In the genomic region with DNA sequence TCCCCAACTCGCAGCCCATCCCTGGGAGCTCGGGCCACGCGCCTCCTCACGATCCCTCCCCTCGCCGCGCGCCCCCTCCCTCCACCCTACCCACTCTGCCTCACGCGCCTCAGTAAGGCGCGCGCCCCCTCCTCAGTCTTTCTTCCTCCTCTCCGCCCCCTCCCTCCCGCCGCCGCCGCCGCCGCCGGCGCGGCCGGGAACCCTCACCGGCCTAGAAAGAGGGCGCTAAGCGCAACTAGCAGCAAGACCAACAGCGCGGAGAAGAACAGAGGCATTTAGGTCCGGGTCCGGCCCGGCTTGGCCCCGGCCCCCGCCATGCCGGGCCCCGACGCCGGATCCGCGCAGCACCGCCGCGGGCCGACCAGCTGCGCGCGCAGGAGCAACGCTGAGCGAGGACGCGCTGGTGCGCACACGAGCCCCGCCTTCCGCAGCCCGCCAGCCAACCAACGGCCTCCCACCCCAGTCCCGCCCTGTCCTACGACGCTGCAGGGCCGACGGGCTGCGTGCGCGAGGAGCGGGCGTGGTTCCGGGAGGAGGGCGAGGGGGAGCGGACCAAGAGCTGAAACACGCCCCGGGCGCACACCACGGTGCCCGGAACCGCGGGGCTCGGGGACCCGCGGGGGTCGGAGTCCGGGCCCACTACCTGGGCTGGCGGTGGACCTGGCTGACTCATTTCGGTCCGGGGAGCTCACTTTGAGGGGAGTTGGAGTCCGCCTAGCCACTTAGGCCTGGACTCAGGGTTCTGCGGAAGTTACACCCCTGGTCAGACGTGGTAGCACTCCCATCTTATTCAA, we compare ENCODE assay signal across 1 cellular context.
A peak's percentile ranks its signal among the peaks of the same experiment; 100 is the strongest.
TF ChIP-seq lines count a peak whose summit lies in the region.

A gene (minus strand): TSS at position 377 of the 794 bp plus-strand sequence. CDS start 102 bp downstream, at position 275.

TF ChIP-seq in K562, 482 proteins besides CTCF, POLR2A, EP300 and RAD21 (continued from another document and continues in another):
- TF ChIP-seq, protein P1, sequence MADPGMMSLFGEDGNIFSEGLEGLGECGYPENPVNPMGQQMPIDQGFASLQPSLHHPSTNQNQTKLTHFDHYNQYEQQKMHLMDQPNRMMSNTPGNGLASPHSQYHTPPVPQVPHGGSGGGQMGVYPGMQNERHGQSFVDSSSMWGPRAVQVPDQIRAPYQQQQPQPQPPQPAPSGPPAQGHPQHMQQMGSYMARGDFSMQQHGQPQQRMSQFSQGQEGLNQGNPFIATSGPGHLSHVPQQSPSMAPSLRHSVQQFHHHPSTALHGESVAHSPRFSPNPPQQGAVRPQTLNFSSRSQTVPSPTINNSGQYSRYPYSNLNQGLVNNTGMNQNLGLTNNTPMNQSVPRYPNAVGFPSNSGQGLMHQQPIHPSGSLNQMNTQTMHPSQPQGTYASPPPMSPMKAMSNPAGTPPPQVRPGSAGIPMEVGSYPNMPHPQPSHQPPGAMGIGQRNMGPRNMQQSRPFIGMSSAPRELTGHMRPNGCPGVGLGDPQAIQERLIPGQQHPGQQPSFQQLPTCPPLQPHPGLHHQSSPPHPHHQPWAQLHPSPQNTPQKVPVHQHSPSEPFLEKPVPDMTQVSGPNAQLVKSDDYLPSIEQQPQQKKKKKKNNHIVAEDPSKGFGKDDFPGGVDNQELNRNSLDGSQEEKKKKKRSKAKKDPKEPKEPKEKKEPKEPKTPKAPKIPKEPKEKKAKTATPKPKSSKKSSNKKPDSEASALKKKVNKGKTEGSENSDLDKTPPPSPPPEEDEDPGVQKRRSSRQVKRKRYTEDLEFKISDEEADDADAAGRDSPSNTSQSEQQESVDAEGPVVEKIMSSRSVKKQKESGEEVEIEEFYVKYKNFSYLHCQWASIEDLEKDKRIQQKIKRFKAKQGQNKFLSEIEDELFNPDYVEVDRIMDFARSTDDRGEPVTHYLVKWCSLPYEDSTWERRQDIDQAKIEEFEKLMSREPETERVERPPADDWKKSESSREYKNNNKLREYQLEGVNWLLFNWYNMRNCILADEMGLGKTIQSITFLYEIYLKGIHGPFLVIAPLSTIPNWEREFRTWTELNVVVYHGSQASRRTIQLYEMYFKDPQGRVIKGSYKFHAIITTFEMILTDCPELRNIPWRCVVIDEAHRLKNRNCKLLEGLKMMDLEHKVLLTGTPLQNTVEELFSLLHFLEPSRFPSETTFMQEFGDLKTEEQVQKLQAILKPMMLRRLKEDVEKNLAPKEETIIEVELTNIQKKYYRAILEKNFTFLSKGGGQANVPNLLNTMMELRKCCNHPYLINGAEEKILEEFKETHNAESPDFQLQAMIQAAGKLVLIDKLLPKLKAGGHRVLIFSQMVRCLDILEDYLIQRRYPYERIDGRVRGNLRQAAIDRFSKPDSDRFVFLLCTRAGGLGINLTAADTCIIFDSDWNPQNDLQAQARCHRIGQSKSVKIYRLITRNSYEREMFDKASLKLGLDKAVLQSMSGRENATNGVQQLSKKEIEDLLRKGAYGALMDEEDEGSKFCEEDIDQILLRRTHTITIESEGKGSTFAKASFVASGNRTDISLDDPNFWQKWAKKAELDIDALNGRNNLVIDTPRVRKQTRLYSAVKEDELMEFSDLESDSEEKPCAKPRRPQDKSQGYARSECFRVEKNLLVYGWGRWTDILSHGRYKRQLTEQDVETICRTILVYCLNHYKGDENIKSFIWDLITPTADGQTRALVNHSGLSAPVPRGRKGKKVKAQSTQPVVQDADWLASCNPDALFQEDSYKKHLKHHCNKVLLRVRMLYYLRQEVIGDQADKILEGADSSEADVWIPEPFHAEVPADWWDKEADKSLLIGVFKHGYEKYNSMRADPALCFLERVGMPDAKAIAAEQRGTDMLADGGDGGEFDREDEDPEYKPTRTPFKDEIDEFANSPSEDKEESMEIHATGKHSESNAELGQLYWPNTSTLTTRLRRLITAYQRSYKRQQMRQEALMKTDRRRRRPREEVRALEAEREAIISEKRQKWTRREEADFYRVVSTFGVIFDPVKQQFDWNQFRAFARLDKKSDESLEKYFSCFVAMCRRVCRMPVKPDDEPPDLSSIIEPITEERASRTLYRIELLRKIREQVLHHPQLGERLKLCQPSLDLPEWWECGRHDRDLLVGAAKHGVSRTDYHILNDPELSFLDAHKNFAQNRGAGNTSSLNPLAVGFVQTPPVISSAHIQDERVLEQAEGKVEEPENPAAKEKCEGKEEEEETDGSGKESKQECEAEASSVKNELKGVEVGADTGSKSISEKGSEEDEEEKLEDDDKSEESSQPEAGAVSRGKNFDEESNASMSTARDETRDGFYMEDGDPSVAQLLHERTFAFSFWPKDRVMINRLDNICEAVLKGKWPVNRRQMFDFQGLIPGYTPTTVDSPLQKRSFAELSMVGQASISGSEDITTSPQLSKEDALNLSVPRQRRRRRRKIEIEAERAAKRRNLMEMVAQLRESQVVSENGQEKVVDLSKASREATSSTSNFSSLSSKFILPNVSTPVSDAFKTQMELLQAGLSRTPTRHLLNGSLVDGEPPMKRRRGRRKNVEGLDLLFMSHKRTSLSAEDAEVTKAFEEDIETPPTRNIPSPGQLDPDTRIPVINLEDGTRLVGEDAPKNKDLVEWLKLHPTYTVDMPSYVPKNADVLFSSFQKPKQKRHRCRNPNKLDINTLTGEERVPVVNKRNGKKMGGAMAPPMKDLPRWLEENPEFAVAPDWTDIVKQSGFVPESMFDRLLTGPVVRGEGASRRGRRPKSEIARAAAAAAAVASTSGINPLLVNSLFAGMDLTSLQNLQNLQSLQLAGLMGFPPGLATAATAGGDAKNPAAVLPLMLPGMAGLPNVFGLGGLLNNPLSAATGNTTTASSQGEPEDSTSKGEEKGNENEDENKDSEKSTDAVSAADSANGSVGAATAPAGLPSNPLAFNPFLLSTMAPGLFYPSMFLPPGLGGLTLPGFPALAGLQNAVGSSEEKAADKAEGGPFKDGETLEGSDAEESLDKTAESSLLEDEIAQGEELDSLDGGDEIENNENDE (IDR thresholded peaks at IDR 0.05; ENCODE audit: low read depth, low read length), result no peak
- TF ChIP-seq, protein P2, sequence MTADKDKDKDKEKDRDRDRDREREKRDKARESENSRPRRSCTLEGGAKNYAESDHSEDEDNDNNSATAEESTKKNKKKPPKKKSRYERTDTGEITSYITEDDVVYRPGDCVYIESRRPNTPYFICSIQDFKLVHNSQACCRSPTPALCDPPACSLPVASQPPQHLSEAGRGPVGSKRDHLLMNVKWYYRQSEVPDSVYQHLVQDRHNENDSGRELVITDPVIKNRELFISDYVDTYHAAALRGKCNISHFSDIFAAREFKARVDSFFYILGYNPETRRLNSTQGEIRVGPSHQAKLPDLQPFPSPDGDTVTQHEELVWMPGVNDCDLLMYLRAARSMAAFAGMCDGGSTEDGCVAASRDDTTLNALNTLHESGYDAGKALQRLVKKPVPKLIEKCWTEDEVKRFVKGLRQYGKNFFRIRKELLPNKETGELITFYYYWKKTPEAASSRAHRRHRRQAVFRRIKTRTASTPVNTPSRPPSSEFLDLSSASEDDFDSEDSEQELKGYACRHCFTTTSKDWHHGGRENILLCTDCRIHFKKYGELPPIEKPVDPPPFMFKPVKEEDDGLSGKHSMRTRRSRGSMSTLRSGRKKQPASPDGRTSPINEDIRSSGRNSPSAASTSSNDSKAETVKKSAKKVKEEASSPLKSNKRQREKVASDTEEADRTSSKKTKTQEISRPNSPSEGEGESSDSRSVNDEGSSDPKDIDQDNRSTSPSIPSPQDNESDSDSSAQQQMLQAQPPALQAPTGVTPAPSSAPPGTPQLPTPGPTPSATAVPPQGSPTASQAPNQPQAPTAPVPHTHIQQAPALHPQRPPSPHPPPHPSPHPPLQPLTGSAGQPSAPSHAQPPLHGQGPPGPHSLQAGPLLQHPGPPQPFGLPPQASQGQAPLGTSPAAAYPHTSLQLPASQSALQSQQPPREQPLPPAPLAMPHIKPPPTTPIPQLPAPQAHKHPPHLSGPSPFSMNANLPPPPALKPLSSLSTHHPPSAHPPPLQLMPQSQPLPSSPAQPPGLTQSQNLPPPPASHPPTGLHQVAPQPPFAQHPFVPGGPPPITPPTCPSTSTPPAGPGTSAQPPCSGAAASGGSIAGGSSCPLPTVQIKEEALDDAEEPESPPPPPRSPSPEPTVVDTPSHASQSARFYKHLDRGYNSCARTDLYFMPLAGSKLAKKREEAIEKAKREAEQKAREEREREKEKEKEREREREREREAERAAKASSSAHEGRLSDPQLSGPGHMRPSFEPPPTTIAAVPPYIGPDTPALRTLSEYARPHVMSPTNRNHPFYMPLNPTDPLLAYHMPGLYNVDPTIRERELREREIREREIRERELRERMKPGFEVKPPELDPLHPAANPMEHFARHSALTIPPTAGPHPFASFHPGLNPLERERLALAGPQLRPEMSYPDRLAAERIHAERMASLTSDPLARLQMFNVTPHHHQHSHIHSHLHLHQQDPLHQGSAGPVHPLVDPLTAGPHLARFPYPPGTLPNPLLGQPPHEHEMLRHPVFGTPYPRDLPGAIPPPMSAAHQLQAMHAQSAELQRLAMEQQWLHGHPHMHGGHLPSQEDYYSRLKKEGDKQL (CRISPR knock-in tag; IDR thresholded peaks at IDR 0.05; ENCODE audit: borderline replicate concordance), result no peak
- TF ChIP-seq ZNF717 (CRISPR knock-in tag; IDR thresholded peaks at IDR 0.05) (no peak), SREBF2 (CRISPR knock-in tag; IDR thresholded peaks at IDR 0.05) (no peak), GATAD2A (IDR thresholded peaks at IDR 0.05) (peak; percentile 45; the same call in 1 of the 2 replicates), ZNF780A (CRISPR knock-in tag; IDR thresholded peaks at IDR 0.05) (no peak), POLR2G (IDR thresholded peaks at IDR 0.05; ENCODE audit: low read depth, low read length) (peak; percentile 94), NFE2 (IDR thresholded peaks at IDR 0.05; ENCODE audit: low read depth) (peak; percentile 20; the same call in 1 of the 2 replicates)
- TF ChIP-seq, protein P3, sequence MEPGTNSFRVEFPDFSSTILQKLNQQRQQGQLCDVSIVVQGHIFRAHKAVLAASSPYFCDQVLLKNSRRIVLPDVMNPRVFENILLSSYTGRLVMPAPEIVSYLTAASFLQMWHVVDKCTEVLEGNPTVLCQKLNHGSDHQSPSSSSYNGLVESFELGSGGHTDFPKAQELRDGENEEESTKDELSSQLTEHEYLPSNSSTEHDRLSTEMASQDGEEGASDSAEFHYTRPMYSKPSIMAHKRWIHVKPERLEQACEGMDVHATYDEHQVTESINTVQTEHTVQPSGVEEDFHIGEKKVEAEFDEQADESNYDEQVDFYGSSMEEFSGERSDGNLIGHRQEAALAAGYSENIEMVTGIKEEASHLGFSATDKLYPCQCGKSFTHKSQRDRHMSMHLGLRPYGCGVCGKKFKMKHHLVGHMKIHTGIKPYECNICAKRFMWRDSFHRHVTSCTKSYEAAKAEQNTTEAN (CRISPR knock-in tag; IDR thresholded peaks at IDR 0.05), result no peak
- TF ChIP-seq, protein P4, sequence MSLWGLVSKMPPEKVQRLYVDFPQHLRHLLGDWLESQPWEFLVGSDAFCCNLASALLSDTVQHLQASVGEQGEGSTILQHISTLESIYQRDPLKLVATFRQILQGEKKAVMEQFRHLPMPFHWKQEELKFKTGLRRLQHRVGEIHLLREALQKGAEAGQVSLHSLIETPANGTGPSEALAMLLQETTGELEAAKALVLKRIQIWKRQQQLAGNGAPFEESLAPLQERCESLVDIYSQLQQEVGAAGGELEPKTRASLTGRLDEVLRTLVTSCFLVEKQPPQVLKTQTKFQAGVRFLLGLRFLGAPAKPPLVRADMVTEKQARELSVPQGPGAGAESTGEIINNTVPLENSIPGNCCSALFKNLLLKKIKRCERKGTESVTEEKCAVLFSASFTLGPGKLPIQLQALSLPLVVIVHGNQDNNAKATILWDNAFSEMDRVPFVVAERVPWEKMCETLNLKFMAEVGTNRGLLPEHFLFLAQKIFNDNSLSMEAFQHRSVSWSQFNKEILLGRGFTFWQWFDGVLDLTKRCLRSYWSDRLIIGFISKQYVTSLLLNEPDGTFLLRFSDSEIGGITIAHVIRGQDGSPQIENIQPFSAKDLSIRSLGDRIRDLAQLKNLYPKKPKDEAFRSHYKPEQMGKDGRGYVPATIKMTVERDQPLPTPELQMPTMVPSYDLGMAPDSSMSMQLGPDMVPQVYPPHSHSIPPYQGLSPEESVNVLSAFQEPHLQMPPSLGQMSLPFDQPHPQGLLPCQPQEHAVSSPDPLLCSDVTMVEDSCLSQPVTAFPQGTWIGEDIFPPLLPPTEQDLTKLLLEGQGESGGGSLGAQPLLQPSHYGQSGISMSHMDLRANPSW (CRISPR knock-in tag; IDR thresholded peaks at IDR 0.05), result no peak; the same call in 1 of the 2 replicates
- TF ChIP-seq, protein P5, sequence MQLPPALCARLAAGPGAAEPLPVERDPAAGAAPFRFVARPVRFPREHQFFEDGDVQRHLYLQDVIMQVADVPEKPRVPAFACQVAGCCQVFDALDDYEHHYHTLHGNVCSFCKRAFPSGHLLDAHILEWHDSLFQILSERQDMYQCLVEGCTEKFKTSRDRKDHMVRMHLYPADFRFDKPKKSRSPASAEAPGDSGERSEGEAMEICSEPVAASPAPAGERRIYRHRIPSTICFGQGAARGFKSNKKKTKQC (CRISPR knock-in tag; IDR thresholded peaks at IDR 0.05), result peak; percentile 41; the same call in 1 of the 2 replicates
- TF ChIP-seq, protein P6, sequence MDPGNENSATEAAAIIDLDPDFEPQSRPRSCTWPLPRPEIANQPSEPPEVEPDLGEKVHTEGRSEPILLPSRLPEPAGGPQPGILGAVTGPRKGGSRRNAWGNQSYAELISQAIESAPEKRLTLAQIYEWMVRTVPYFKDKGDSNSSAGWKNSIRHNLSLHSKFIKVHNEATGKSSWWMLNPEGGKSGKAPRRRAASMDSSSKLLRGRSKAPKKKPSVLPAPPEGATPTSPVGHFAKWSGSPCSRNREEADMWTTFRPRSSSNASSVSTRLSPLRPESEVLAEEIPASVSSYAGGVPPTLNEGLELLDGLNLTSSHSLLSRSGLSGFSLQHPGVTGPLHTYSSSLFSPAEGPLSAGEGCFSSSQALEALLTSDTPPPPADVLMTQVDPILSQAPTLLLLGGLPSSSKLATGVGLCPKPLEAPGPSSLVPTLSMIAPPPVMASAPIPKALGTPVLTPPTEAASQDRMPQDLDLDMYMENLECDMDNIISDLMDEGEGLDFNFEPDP (CRISPR knock-in tag; IDR thresholded peaks at IDR 0.05), result no peak
- TF ChIP-seq, protein P7, sequence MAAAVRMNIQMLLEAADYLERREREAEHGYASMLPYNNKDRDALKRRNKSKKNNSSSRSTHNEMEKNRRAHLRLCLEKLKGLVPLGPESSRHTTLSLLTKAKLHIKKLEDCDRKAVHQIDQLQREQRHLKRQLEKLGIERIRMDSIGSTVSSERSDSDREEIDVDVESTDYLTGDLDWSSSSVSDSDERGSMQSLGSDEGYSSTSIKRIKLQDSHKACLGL (CRISPR knock-in tag; IDR thresholded peaks at IDR 0.05; ENCODE audit: borderline replicate concordance, poor library complexity, severe bottlenecking), result peak; percentile 21
- TF ChIP-seq, protein P8, sequence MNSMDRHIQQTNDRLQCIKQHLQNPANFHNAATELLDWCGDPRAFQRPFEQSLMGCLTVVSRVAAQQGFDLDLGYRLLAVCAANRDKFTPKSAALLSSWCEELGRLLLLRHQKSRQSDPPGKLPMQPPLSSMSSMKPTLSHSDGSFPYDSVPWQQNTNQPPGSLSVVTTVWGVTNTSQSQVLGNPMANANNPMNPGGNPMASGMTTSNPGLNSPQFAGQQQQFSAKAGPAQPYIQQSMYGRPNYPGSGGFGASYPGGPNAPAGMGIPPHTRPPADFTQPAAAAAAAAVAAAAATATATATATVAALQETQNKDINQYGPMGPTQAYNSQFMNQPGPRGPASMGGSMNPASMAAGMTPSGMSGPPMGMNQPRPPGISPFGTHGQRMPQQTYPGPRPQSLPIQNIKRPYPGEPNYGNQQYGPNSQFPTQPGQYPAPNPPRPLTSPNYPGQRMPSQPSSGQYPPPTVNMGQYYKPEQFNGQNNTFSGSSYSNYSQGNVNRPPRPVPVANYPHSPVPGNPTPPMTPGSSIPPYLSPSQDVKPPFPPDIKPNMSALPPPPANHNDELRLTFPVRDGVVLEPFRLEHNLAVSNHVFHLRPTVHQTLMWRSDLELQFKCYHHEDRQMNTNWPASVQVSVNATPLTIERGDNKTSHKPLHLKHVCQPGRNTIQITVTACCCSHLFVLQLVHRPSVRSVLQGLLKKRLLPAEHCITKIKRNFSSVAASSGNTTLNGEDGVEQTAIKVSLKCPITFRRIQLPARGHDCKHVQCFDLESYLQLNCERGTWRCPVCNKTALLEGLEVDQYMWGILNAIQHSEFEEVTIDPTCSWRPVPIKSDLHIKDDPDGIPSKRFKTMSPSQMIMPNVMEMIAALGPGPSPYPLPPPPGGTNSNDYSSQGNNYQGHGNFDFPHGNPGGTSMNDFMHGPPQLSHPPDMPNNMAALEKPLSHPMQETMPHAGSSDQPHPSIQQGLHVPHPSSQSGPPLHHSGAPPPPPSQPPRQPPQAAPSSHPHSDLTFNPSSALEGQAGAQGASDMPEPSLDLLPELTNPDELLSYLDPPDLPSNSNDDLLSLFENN (IDR thresholded peaks at IDR 0.05; ENCODE audit: low read depth in 2 of 2, low read length in 2 of 2), result 0 out of 4 replicates have a peak, but pooled peaks of 1 of the 2 experiments have one; percentile 34
